In the genomic region with DNA sequence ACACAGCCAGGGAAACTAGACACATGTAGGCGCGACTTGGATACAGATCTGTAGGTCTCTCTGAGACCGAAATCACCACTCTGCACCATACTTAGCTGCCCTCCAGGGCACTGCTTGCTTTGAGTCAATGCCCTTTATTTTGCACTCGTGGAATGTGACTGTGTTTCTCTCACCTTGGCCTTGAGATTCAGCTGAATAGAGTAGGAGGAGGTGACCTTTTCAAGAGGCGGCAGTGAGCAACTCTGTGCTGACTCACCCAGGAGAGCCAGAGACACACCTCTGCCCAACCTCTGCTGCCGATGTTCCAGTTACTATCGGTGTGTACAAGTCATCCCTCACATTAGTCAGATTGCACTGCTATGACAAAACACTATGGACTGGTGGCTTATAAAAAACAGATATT, we compare ENCODE assay signal across 9 cellular contexts.
DNase-seq lines count a peak whose midpoint lies in the region; FAIRE-seq and TF ChIP-seq lines count a peak whose summit lies in the region.
"Had no signal": no experiment of that assay in that cellular context is flagged by ENCODE, and none has a peak within 500 bp of the region (broad histone marks: within the 10 kb centered on the region; RNA-seq: fewer than 3 reads in every experiment).

No MANE protein-coding gene starts in this region.

- DNase-seq in RCC 7860 (ENCODE audit: low spot score) (peak; percentile 18), epithelial cell of prostate (ENCODE audit: low read depth, low spot score) (peak; percentile 62), RPMI8226 (no peak), dorsolateral prefrontal cortex (no peak), colonic mucosa (no peak), COLO829 (ENCODE audit: low spot score) (no peak)
- DNase-seq in activated CD8-positive, alpha-beta memory T cell treated with anti-CD3 and anti-CD28 coated beads, Interleukin-2, amount 50 U/mL, for 4 hours, result peak; percentile 64
- DNase-seq in stimulated activated CD4-positive, alpha-beta T cell treated with anti-CD3 and anti-CD28 coated beads, TNF-alpha, amount 100 ng/mL, for 48 hours (ENCODE audit: low read depth in 3 of 3), result peak; percentile 41 to 87 (median 58)
- DNase-seq: occipital lobe had no signal

- no peaks in the 10 kb centered on the region for H3K4me1 ChIP-seq in colonic mucosa

- no peak for FAIRE-seq in RCC 7860 (lab: Jason Lieb, UNC)

- intact Hi-C loops in dorsolateral prefrontal cortex (cut with DNase I) (no loop called here), colonic mucosa (cut with DNase I) (no loop called here)

- TF ChIP-seq CTCF in dorsolateral prefrontal cortex (IDR thresholded peaks at IDR 0.05 in 54 of 56, conservative IDR thresholded peaks at IDR 0.05 in 2 of 56; ENCODE audit: low read depth in 1 of 56, partially characterized antibody in 56 of 56) (no peak), colonic mucosa (IDR thresholded peaks at IDR 0.05) (no peak)

- H3K27ac ChIP-seq in epithelial cell of prostate, result no peak overlapping the region
- H3K27ac ChIP-seq in dorsolateral prefrontal cortex, result no peak overlapping the region
- H3K27ac ChIP-seq in colonic mucosa, result no peak overlapping the region

- H3K9me3 ChIP-seq in colonic mucosa, result no peaks in the 10 kb centered on the region

- H3K9ac ChIP-seq in colonic mucosa (ENCODE audit: low read depth in 2 of 2, low read length in 2 of 2), result no peak overlapping the region

- H3K27me3 ChIP-seq in dorsolateral prefrontal cortex, result peaks cover 0 to 27% (median 0%) of the 10 kb centered on the region in 45 donors
- no peaks in the 10 kb centered on the region for H3K27me3 ChIP-seq in colonic mucosa

- H3K4me3 ChIP-seq in dorsolateral prefrontal cortex (no peak overlapping the region), colonic mucosa (no peak overlapping the region)

- no peaks in the 10 kb centered on the region for H3K36me3 ChIP-seq in colonic mucosa

Comparison
In these comparisons a context has a peak if more than half of its experiments do, and no peak if none do; other contexts are left out.
1. DNase-seq: peak in RCC 7860 (single experiment), activated CD8-positive, alpha-beta memory T cell treated with anti-CD3 and anti-CD28 coated beads, Interleukin-2, amount 50 U/mL, for 4 hours (single experiment), epithelial cell of prostate (single experiment) and stimulated activated CD4-positive, alpha-beta T cell treated with anti-CD3 and anti-CD28 coated beads, TNF-alpha, amount 100 ng/mL, for 48 hours (3 of 3); none in RPMI8226 (single experiment), dorsolateral prefrontal cortex (0 of 10), colonic mucosa (single experiment) and COLO829 (single experiment).